Comparison of ENCODE assay signal across 15 cellular contexts in genomic region chr18:8801263-8801901, GRCh38.
DNase-seq lines count a peak whose midpoint lies in the region; FAIRE-seq and TF ChIP-seq lines count a peak whose summit lies in the region.
"Had no signal": no experiment of that assay in that cellular context is flagged by ENCODE, and none has a peak within 500 bp of the region (broad histone marks: within the 10 kb centered on the region; RNA-seq: fewer than 3 reads in every experiment).

No MANE protein-coding gene starts in this region.

- H3K9me3 ChIP-seq in HUES6 (ENCODE audit: control insufficient read depth, insufficient read depth, low read depth, low read length): no peaks in the 10 kb centered on the region

- TF ChIP-seq CTCF in bronchial epithelial cell (IDR thresholded peaks at IDR 0.05; ENCODE audit: insufficient read depth, low read length, severe bottlenecking): no peak
- no peak for TF ChIP-seq CTCF in mesothelial cell of epicardium (IDR thresholded peaks at IDR 0.05; ENCODE audit: unreplicated experiment)

- H3K4me1 ChIP-seq in HUES6 (ENCODE audit: control insufficient read depth, insufficient read depth, low read length): peaks cover 32% of the 10 kb centered on the region

- H3K9ac ChIP-seq in HUES6 (ENCODE audit: low read length): peak overlapping the region; percentile 8

- H3K27me3 Mint-ChIP-seq in mesothelial cell of epicardium (ENCODE audit: low read depth): no peaks in the 10 kb centered on the region
- H3K27me3 Mint-ChIP-seq: stimulated activated naive CD8-positive, alpha-beta T cell treated with anti-CD3 and anti-CD28 coated beads, Interleukin-15, amount 100 ng/mL, for 72 hours had no signal

- peak overlapping the region; percentile 75 for H3K27ac Mint-ChIP-seq in mesothelial cell of epicardium
- H3K27ac Mint-ChIP-seq: CD8-positive, alpha-beta memory T cell; stimulated activated naive CD8-positive, alpha-beta T cell treated with anti-CD3 and anti-CD28 coated beads, Interleukin-15, amount 100 ng/mL, for 72 hours; T-helper 1 cell treated with Interleukin-12 subunit alpha and Interleukin-12 subunit beta and Interleukin-4 antibody, amounts not matched to agents 30 μg/mL and 1 μg/mL, for 36 hours had no signal

- H3K27me3 ChIP-seq in HUES6 (ENCODE audit: control insufficient read depth, insufficient read depth, low read length) (no peaks in the 10 kb centered on the region), bronchial epithelial cell (ENCODE audit: control insufficient read depth, insufficient read depth, low read length) (no peaks in the 10 kb centered on the region)

- H3K36me3 ChIP-seq in HUES6 (ENCODE audit: control insufficient read depth, insufficient read depth, low read length): peaks cover 36% of the 10 kb centered on the region
- peaks cover 4% of the 10 kb centered on the region for H3K36me3 ChIP-seq in bronchial epithelial cell (ENCODE audit: control insufficient read depth, insufficient read depth, low read length)

- no peak overlapping the region for H3K4me3 Mint-ChIP-seq in mesothelial cell of epicardium
- H3K4me3 Mint-ChIP-seq: CD8-positive, alpha-beta memory T cell; stimulated activated naive CD8-positive, alpha-beta T cell treated with anti-CD3 and anti-CD28 coated beads, Interleukin-15, amount 100 ng/mL, for 72 hours; T-helper 1 cell treated with Interleukin-12 subunit alpha and Interleukin-12 subunit beta and Interleukin-4 antibody, amounts not matched to agents 30 μg/mL and 1 μg/mL, for 36 hours had no signal

- DNase-seq in AG08395 (ENCODE audit: low spot score) (peak; percentile 50), bronchial epithelial cell (ENCODE audit: low read depth) (peak; percentile 86), mesothelial cell of epicardium (ENCODE audit: low spot score in 2 of 2, unreplicated experiment in 2 of 2) (no peak), NCI-H1105 (lab: John Stamatoyannopoulos, UW) (no peak), DMS53 treated with DMSO at 0.1 percent for 48 hours (lab: John Stamatoyannopoulos, UW; ENCODE audit: unreplicated experiment) (no peak), NCI-H2196 treated with DMSO at 0.1 percent for 48 hours (lab: John Stamatoyannopoulos, UW; ENCODE audit: unreplicated experiment) (no peak), SHP77 (lab: John Stamatoyannopoulos, UW) (no peak)
- DNase-seq: activated T-cell treated with anti-CD3 and anti-CD28 coated beads for 4 hours; CD8-positive, alpha-beta memory T cell; left colon; stimulated activated CD4-positive, alpha-beta T cell treated with anti-CD3 and anti-CD28 coated beads, Interleukin-12 subunit alpha, Interleukin-12 subunit beta, amount 100 ng/mL, for 4 hours; stimulated activated naive CD8-positive, alpha-beta T cell treated with anti-CD3 and anti-CD28 coated beads, Interleukin-15, amount 100 ng/mL, for 72 hours had no signal

- H3K27ac ChIP-seq in HUES6 (ENCODE audit: low read depth, low read length): peak overlapping the region; percentile 67; the same call in 1 of the 2 replicates

- no peaks in the 10 kb centered on the region for H3K9me3 Mint-ChIP-seq in mesothelial cell of epicardium
- H3K9me3 Mint-ChIP-seq: CD8-positive, alpha-beta memory T cell; stimulated activated naive CD8-positive, alpha-beta T cell treated with anti-CD3 and anti-CD28 coated beads, Interleukin-15, amount 100 ng/mL, for 72 hours; T-helper 1 cell treated with Interleukin-12 subunit alpha and Interleukin-12 subunit beta and Interleukin-4 antibody, amounts not matched to agents 30 μg/mL and 1 μg/mL, for 36 hours had no signal

- peaks cover 43% of the 10 kb centered on the region for H3K4me1 Mint-ChIP-seq in mesothelial cell of epicardium
- H3K4me1 Mint-ChIP-seq: CD8-positive, alpha-beta memory T cell; stimulated activated naive CD8-positive, alpha-beta T cell treated with anti-CD3 and anti-CD28 coated beads, Interleukin-15, amount 100 ng/mL, for 72 hours had no signal

- FAIRE-seq in bronchial epithelial cell (lab: Jason Lieb, UNC): no peak
- FAIRE-seq: colon had no signal

- no peaks in the 10 kb centered on the region for H3K36me3 Mint-ChIP-seq in mesothelial cell of epicardium

- H3K4me3 ChIP-seq in HUES6 (ENCODE audit: low read depth, low read length): no peak overlapping the region
- H3K4me3 ChIP-seq in bronchial epithelial cell (ENCODE audit: low read depth, low read length): no peak overlapping the region

Comparison
In these comparisons a context has a peak if more than half of its experiments do, and no peak if none do; other contexts are left out.
1. DNase-seq: peak in AG08395 (single experiment) and bronchial epithelial cell (single experiment); none in mesothelial cell of epicardium (0 of 2), NCI-H1105 (single experiment), DMS53 treated with DMSO at 0.1 percent for 48 hours (single experiment), NCI-H2196 treated with DMSO at 0.1 percent for 48 hours (single experiment) and SHP77 (0 of 2).